In genomic region chr14:37087520-37087919, GRCh38 we compare ENCODE assay signal across 27 cellular contexts.
"Had no signal": no experiment of that assay in that cellular context is flagged by ENCODE, and none has a peak within 500 bp of the region (broad histone marks: within the 10 kb centered on the region; RNA-seq: fewer than 3 reads in every experiment).

No MANE protein-coding gene starts in this region.

- H3K9me3 ChIP-seq: ovary, psoas muscle, right lobe of liver, sigmoid colon, stomach, thoracic aorta, thyroid gland, tibial nerve, upper lobe of left lung, vagina had no signal

- H3K27me3 ChIP-seq: neural progenitor cell, ovary, right lobe of liver, sigmoid colon, stomach, thyroid gland, tibial nerve, upper lobe of left lung, vagina had no signal

- H3K9me3 Mint-ChIP-seq: neural progenitor cell had no signal

- H3K4me3 Mint-ChIP-seq: natural killer cell treated with Interleukin-12 subunit alpha and Interleukin-12 subunit beta and Interleukin-15 and Interleukin-18, amount 100 ng/mL, for 72 hours; neural progenitor cell; stimulated activated effector memory CD8-positive, alpha-beta T cell treated with anti-CD3 and anti-CD28 coated beads, Interleukin-12 subunit alpha, Interleukin-12 subunit beta, amount 100 ng/mL, for 72 hours; stimulated activated naive B cell treated with anti-CD40 and anti-IgM and Interleukin-4, amounts not matched to agents 10 μg/mL and 1 μg/mL and 100 μg/mL, for 72 hours; stimulated activated naive CD8-positive, alpha-beta T cell treated with anti-CD3 and anti-CD28 coated beads, Interleukin-15, Interleukin-2, amounts not matched to agents 100 ng/mL and 50 ng/mL, for 24 hours had no signal

- H3K36me3 ChIP-seq: neural progenitor cell, ovary, right lobe of liver, sigmoid colon, stomach, thoracic aorta, thyroid gland, tibial nerve, upper lobe of left lung, vagina had no signal

- H3K4me3 ChIP-seq: neural progenitor cell, ovary, psoas muscle, right lobe of liver, sigmoid colon, stomach, thoracic aorta, thyroid gland, tibial nerve, upper lobe of left lung, vagina had no signal

- H3K27me3 Mint-ChIP-seq: natural killer cell treated with Interleukin-12 subunit alpha and Interleukin-12 subunit beta and Interleukin-15 and Interleukin-18, amount 100 ng/mL, for 72 hours; stimulated activated naive B cell treated with anti-CD40 and anti-IgM and Interleukin-4, amounts not matched to agents 10 μg/mL and 1 μg/mL and 100 μg/mL, for 72 hours; stimulated activated naive CD8-positive, alpha-beta T cell treated with anti-CD3 and anti-CD28 coated beads, Interleukin-15, Interleukin-2, amounts not matched to agents 100 ng/mL and 50 ng/mL, for 24 hours had no signal

- DNase-seq: occipital lobe; ovary; posterior cingulate gyrus; psoas muscle; right cardiac atrium; right lobe of liver; sigmoid colon; small intestine; stimulated activated CD4-positive, alpha-beta T cell treated with anti-CD3 and anti-CD28 coated beads, Interleukin-15, amount 100 ng/mL, for 24 hours; stimulated activated CD4-positive, alpha-beta T cell treated with anti-CD3 and anti-CD28 coated beads, Interleukin-2, amount 100 ng/mL, for 24 hours; stimulated activated CD4-positive, alpha-beta T cell treated with anti-CD3 and anti-CD28 coated beads, Interleukin-2, amount 100 ng/mL, for 48 hours; stimulated activated CD4-positive, alpha-beta T cell treated with anti-CD3 and anti-CD28 coated beads, Interleukin-4, amount 100 ng/mL, for 24 hours; stimulated activated naive B cell treated with anti-CD40 and anti-IgM and Interleukin-4, amounts not matched to agents 10 μg/mL and 1 μg/mL and 100 μg/mL, for 72 hours; stimulated activated naive CD4-positive, alpha-beta T cell treated with Interleukin-2 at 50 U/mL for 16 hours; stomach; thyroid gland; trophoblast cell; upper lobe of left lung had no signal

- H3K27ac ChIP-seq: neural progenitor cell, ovary, parathyroid adenoma, psoas muscle, right lobe of liver, sigmoid colon, stomach, thoracic aorta, thyroid gland, tibial nerve, upper lobe of left lung, vagina had no signal

- H3K27ac Mint-ChIP-seq: natural killer cell treated with Interleukin-12 subunit alpha and Interleukin-12 subunit beta and Interleukin-15 and Interleukin-18, amount 100 ng/mL, for 72 hours; neural progenitor cell; progenitor cell of endocrine pancreas; stimulated activated effector memory CD8-positive, alpha-beta T cell treated with anti-CD3 and anti-CD28 coated beads, Interleukin-12 subunit alpha, Interleukin-12 subunit beta, amount 100 ng/mL, for 72 hours; stimulated activated naive B cell treated with anti-CD40 and anti-IgM and Interleukin-4, amounts not matched to agents 10 μg/mL and 1 μg/mL and 100 μg/mL, for 72 hours; stimulated activated naive CD8-positive, alpha-beta T cell treated with anti-CD3 and anti-CD28 coated beads, Interleukin-15, Interleukin-2, amounts not matched to agents 100 ng/mL and 50 ng/mL, for 24 hours had no signal

- H3K36me3 Mint-ChIP-seq: natural killer cell treated with Interleukin-12 subunit alpha and Interleukin-12 subunit beta and Interleukin-15 and Interleukin-18, amount 100 ng/mL, for 72 hours; neural progenitor cell; stimulated activated effector memory CD8-positive, alpha-beta T cell treated with anti-CD3 and anti-CD28 coated beads, Interleukin-12 subunit alpha, Interleukin-12 subunit beta, amount 100 ng/mL, for 72 hours; stimulated activated naive B cell treated with anti-CD40 and anti-IgM and Interleukin-4, amounts not matched to agents 10 μg/mL and 1 μg/mL and 100 μg/mL, for 72 hours had no signal

- H3K4me1 Mint-ChIP-seq: neural progenitor cell; stimulated activated effector memory CD8-positive, alpha-beta T cell treated with anti-CD3 and anti-CD28 coated beads, Interleukin-12 subunit alpha, Interleukin-12 subunit beta, amount 100 ng/mL, for 72 hours; stimulated activated naive B cell treated with anti-CD40 and anti-IgM and Interleukin-4, amounts not matched to agents 10 μg/mL and 1 μg/mL and 100 μg/mL, for 72 hours had no signal

- H3K9ac ChIP-seq: neural progenitor cell, parathyroid adenoma had no signal

- H3K4me1 ChIP-seq: neural progenitor cell, parathyroid adenoma, psoas muscle, right lobe of liver, stomach, thyroid gland, tibial nerve, upper lobe of left lung, vagina had no signal
